16 cellular contexts compared by ENCODE assay signal in genomic region chr12:124620606-124621295, GRCh38. TPM values are rescaled to one million over a fixed set of nuclear protein-coding genes. Genes with fewer than 3 reads are reported as not detected.
DNase-seq lines count a peak whose midpoint lies in the region; TF ChIP-seq lines count a peak whose summit lies in the region.
"Had no signal": no experiment of that assay in that cellular context is flagged by ENCODE, and none has a peak within 500 bp of the region (broad histone marks: within the 10 kb centered on the region; RNA-seq: fewer than 3 reads in every experiment).

No MANE protein-coding gene starts in this region.

- no peak overlapping the region for H3K4me2 ChIP-seq in neuronal stem cell (ENCODE audit: insufficient read depth, low read length, poor library complexity, severe bottlenecking)

- intact Hi-C loops in esophagus muscularis mucosa (cut with DNase I) = no loop called here

- no peak overlapping the region for H3K23ac ChIP-seq in neuronal stem cell (ENCODE audit: low read depth, low read length, poor library complexity)

- H4K8ac ChIP-seq in neuronal stem cell (ENCODE audit: low read depth, low read length) = no peak overlapping the region

- H3K27me3 Mint-ChIP-seq in type B pancreatic cell = no peaks in the 10 kb centered on the region

- H2AK5ac ChIP-seq in neuronal stem cell (ENCODE audit: low read depth, low read length) = no peak overlapping the region

- H3K27ac ChIP-seq in esophagus muscularis mucosa (replicated peaks in 1 of 4) (peak overlapping the region; percentile 80 to 87 (median 84)), neuronal stem cell (replicated peaks; ENCODE audit: low read length) (no peak overlapping the region)
- H3K27ac ChIP-seq: brain microvascular endothelial cell had no signal

- H3K36me3 ChIP-seq in esophagus muscularis mucosa (no peaks in the 10 kb centered on the region), neuronal stem cell (replicated peaks in 1 of 2; ENCODE audit: control insufficient read depth in 2 of 2, insufficient read depth in 2 of 2, low read length in 2 of 2) (no peaks in the 10 kb centered on the region), HAP-1 (replicated peaks) (no peaks in the 10 kb centered on the region)
- H3K36me3 ChIP-seq: brain microvascular endothelial cell had no signal

- DNase-seq in NCI-H226 = peak; percentile 63
- DNase-seq in esophagus muscularis mucosa (ENCODE audit: extremely low spot score) = no peak
- DNase-seq in neuronal stem cell (ENCODE audit: low spot score) = no peak
- no peak for DNase-seq in type B pancreatic cell (ENCODE audit: extremely low spot score, unreplicated experiment)
- no peak for DNase-seq in NCI-H2107 treated with DMSO at 0.1 percent for 48 hours (lab: John Stamatoyannopoulos, UW; ENCODE audit: unreplicated experiment)
- no peak for DNase-seq in ACHN
- DNase-seq in HAP-1 (ENCODE audit: low spot score in 2 of 2) = no peak
- no peak for DNase-seq in cerebellar cortex (ENCODE audit: low spot score)
- DNase-seq: activated CD8-positive, alpha-beta memory T cell treated with anti-CD3 and anti-CD28 coated beads, Interleukin-2, amount 50 U/mL, for 4 hours; brain microvascular endothelial cell; DMS53; glutamatergic neuron; midbrain; NCI-H1417; stimulated activated CD4-positive, alpha-beta T cell treated with anti-CD3 and anti-CD28 coated beads, Interleukin-15, amount 100 ng/mL, for 24 hours; stimulated activated naive CD4-positive, alpha-beta T cell treated with Interleukin-2 at 50 U/mL for 16 hours had no signal

- peaks cover 0 to 6% (median 0%) of the 10 kb centered on the region in 4 donors for H3K27me3 ChIP-seq in esophagus muscularis mucosa
- H3K27me3 ChIP-seq in neuronal stem cell (ENCODE audit: control insufficient read depth in 3 of 3, insufficient read depth in 3 of 3, low read depth in 1 of 3, low read length in 3 of 3) = peaks cover 0 to 20% (median 0%) of the 10 kb centered on the region in 3 experiments
- no peaks in the 10 kb centered on the region for H3K27me3 ChIP-seq in HAP-1 (ENCODE audit: low read depth)
- H3K27me3 ChIP-seq: brain microvascular endothelial cell had no signal

- no peak for TF ChIP-seq EP300 in esophagus muscularis mucosa (IDR thresholded peaks at IDR 0.05)

- H3K14ac ChIP-seq in neuronal stem cell (ENCODE audit: low read length) = no peak overlapping the region

- no peaks in the 10 kb centered on the region for H3K79me1 ChIP-seq in neuronal stem cell (ENCODE audit: low read depth, low read length)

- H2BK120ac ChIP-seq in neuronal stem cell (ENCODE audit: low read depth, low read length) = no peak overlapping the region

- no peaks in the 10 kb centered on the region for H3K36me3 Mint-ChIP-seq in type B pancreatic cell

- H2BK12ac ChIP-seq in neuronal stem cell (ENCODE audit: low read length) = no peak overlapping the region

- H2BK15ac ChIP-seq in neuronal stem cell (ENCODE audit: low read length) = no peak overlapping the region

- no peak for TF ChIP-seq POLR2A in esophagus muscularis mucosa (IDR thresholded peaks at IDR 0.05; ENCODE audit: low read depth)

- H2AFZ ChIP-seq in neuronal stem cell (ENCODE audit: low read length) = no peak overlapping the region

- H3K9ac ChIP-seq in neuronal stem cell (ENCODE audit: low read depth, low read length, poor library complexity) = no peak overlapping the region

- no peak overlapping the region for H3K4me3 Mint-ChIP-seq in type B pancreatic cell

- H3K9me3 ChIP-seq in esophagus muscularis mucosa (peaks cover 0 to 6% (median 0%) of the 10 kb centered on the region in 4 donors), neuronal stem cell (replicated peaks in 1 of 2; ENCODE audit: control insufficient read depth in 2 of 2, insufficient read depth in 1 of 2, low read depth in 1 of 2, low read length in 2 of 2) (peaks cover 3 to 6% of the 10 kb centered on the region in 2 donors), HAP-1 (no peaks in the 10 kb centered on the region)

- H3K9me3 Mint-ChIP-seq in type B pancreatic cell = no peaks in the 10 kb centered on the region

- peaks cover 20 to 42% (median 41%) of the 10 kb centered on the region in 4 donors for H3K4me1 ChIP-seq in esophagus muscularis mucosa
- H3K4me1 ChIP-seq in neuronal stem cell (ENCODE audit: control insufficient read depth in 2 of 2, insufficient read depth in 1 of 2, low read depth in 1 of 2, low read length in 2 of 2) = peaks cover 0 to 6% of the 10 kb centered on the region in 2 donors
- no peaks in the 10 kb centered on the region for H3K4me1 ChIP-seq in HAP-1

- H3K27ac Mint-ChIP-seq in type B pancreatic cell = peak overlapping the region; percentile 18

- 61% methylated on average over 12 of the region's 12 CpGs for WGBS in esophagus muscularis mucosa
- no CpG with 5 or more reads among the region's 12 CpGs for WGBS in neuronal stem cell (ENCODE audit: extremely low coverage in 2 of 2, insufficient read length in 2 of 2, insufficient replicate concordance in 1 of 2), 2 donors

- no peak for TF ChIP-seq CTCF in esophagus muscularis mucosa (IDR thresholded peaks at IDR 0.05)
- TF ChIP-seq CTCF in type B pancreatic cell (conservative IDR thresholded peaks at IDR 0.05) = no peak

- peaks cover 23% of the 10 kb centered on the region for H3K4me1 Mint-ChIP-seq in type B pancreatic cell (ENCODE audit: unreplicated experiment)

- peak overlapping the region; percentile 76 for H3K18ac ChIP-seq in neuronal stem cell (ENCODE audit: low read length)

- H2BK5ac ChIP-seq in neuronal stem cell (ENCODE audit: low read length) = no peak overlapping the region

- H3K4ac ChIP-seq in neuronal stem cell (ENCODE audit: low read length) = no peak overlapping the region

- H3K4me3 ChIP-seq in esophagus muscularis mucosa (peak overlapping the region in 1 of 4 donors; percentile 21), neuronal stem cell (ENCODE audit: low read length in 2 of 2) (no peak overlapping the region), HAP-1 (no peak overlapping the region)

- in situ Hi-C loops in ACHN (cut with HindIII; ENCODE audit: low pct_ligation_motif_present, low pct_unique_long_range_greater_than_20kb, low sequenced_read_pairs) = no loop called here
- in situ Hi-C loops in HAP-1 (cut with MboI; ENCODE audit: low sequenced_read_pairs) = no loop called here

- no peak overlapping the region for H4K91ac ChIP-seq in neuronal stem cell (ENCODE audit: low read depth, low read length, poor library complexity)

RNA-seq across cellular contexts. Expression of gene NCOR2, which starts 53.3 kb away (rescaled TPM):
- 100 to 1,000 TPM; 107 to 188 (median 131) TPM for total RNA-seq in esophagus muscularis mucosa
- polyA plus RNA-seq in neuronal stem cell (2013, experiment 1 of 2) = 80.7 TPM
- polyA plus RNA-seq in neuronal stem cell (2013, experiment 2 of 2) = 80.2 TPM
- total RNA-seq in type B pancreatic cell (ENCODE audit: low replicate concordance) = 219 and 227 TPM in 2 replicates
